ENCODE assay signal across 33 cellular contexts in genomic region chr6:73049971-73050594, GRCh38.
"Had no signal": no experiment of that assay in that cellular context is flagged by ENCODE, and none has a peak within 500 bp of the region (broad histone marks: within the 10 kb centered on the region; RNA-seq: fewer than 3 reads in every experiment).

No MANE protein-coding gene starts in this region.

- H3K4me3 ChIP-seq: adrenal gland, body of pancreas, breast epithelium had no signal

- H3K36me3 ChIP-seq: adrenal gland, brain microvascular endothelial cell, breast epithelium had no signal

- FAIRE-seq: astrocyte, TTC549 had no signal

- H3K27ac ChIP-seq: adrenal gland, body of pancreas, brain microvascular endothelial cell, breast epithelium, VCaP had no signal

- H3K4me1 ChIP-seq: adrenal gland, body of pancreas, breast epithelium had no signal

- ATAC-seq: activated CD8-positive, alpha-beta T cell treated with anti-CD3 and anti-CD28 coated beads for 36 hours; activated naive CD4-positive, alpha-beta T cell treated with anti-CD3 and anti-CD28 coated beads, Interleukin-2, amount 50 U/mL, for 72 hours; activated T-cell treated with anti-CD3 and anti-CD28 coated beads, Interleukin-2, amount 50 U/mL, for 4 hours; activated T-cell treated with anti-CD3 and anti-CD28 coated beads, Interleukin-2, amount 50 U/mL, for 72 hours; activated T-helper 17 cell treated with anti-CD3 and anti-CD28 coated beads, Interleukin-2, amount 50 U/mL, for 72 hours; body of pancreas had no signal

- H3K9me3 ChIP-seq: adrenal gland, body of pancreas, breast epithelium had no signal

- DNase-seq: activated B cell treated with CpG ODN at 0.5 μM for 24 hours; activated CD4-positive, alpha-beta memory T cell treated with anti-CD3 and anti-CD28 coated beads for 36 hours; activated CD4-positive, alpha-beta T cell treated with anti-CD3 and anti-CD28 coated beads for 4 hours; activated CD4-positive, alpha-beta T cell treated with anti-CD3 and anti-CD28 coated beads, Interleukin-2, amount 10 ng/mL, durations not matched to agents 24 days and 14 days; activated CD4-positive, alpha-beta T cell treated with anti-CD3 and anti-CD28 coated beads, Interleukin-2, amount 50 U/mL, for 1 hour; activated CD4-positive, alpha-beta T cell treated with anti-CD3 and anti-CD28 coated beads, Interleukin-2, amount 50 U/mL, for 4 hours; activated CD4-positive, CD25-positive, alpha-beta regulatory T cell treated with anti-CD3 and anti-CD28 coated beads, Interleukin-2, amount 50 U/mL, for 72 hours; activated CD8-positive, alpha-beta memory T cell treated with anti-CD3 and anti-CD28 coated beads, Interleukin-2, amount 50 U/mL, for 4 hours; activated CD8-positive, alpha-beta T cell treated with anti-CD3 and anti-CD28 coated beads for 36 hours; activated effector memory CD4-positive, alpha-beta T cell treated with anti-CD3 and anti-CD28 coated beads, Interleukin-2, amount 50 U/mL, for 16 hours; activated gamma-delta T cell treated with Interleukin-2 at 50 U/mL for 16 hours; activated naive CD4-positive, alpha-beta T cell; activated naive CD4-positive, alpha-beta T cell treated with anti-CD3 and anti-CD28 coated beads for 36 hours; activated naive CD4-positive, alpha-beta T cell treated with anti-CD3 and anti-CD28 coated beads, Interleukin-2, amount 50 U/mL, for 16 hours; activated naive CD8-positive, alpha-beta T cell treated with anti-CD3 and anti-CD28 coated beads for 36 hours; activated T-cell treated with anti-CD3 and anti-CD28 coated beads for 4 hours; activated T-cell treated with anti-CD3 and anti-CD28 coated beads, Interleukin-2, amount 50 U/mL, for 1 hour; activated T-cell treated with anti-CD3 and anti-CD28 coated beads, Interleukin-2, amount 50 U/mL, for 4 hours; activated T-cell treated with anti-CD3 and anti-CD28 coated beads, Interleukin-2, amount 50 U/mL, for 72 hours; adrenal gland; amniotic stem cell; aorta; body of pancreas; brain microvascular endothelial cell; central memory CD4-positive, alpha-beta T cell; T-helper 2 cell; T-helper 9 cell had no signal

- H3K27me3 ChIP-seq: adrenal gland, body of pancreas, brain microvascular endothelial cell, breast epithelium had no signal
